13 cellular contexts compared by ENCODE assay signal in the genomic region with DNA sequence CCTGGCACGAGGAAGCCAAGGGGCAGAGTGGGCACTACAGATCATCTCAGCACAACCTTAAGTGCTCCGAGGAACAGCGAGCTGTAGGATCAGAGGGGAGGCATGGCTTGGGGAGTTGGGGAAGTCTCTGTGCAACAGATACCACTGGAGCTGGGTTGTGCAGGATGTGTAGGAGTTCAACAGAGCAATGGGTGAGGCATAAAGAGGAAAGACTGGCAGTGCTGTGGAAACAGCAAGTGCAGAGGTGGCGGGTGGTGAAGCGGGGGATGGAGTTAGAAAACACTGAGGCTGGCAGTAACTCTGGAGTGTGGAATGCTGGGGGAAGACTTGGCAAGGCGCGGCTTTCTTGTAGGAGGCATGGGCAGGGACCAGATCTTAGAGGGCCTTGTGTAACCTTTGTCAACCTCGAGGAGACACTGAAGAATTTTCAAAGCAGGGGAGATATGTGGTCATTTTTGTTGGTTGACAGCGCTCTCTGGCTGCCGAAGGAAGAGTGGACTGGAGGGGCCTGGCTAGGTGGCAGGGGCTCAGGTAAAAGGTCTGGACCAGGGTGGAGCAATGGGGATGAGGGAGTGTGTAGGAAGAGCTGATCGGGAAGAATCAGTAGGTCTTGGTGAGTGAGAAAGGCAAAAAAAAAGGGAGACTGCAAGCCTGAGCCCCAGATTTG.
"Had no signal": no experiment of that assay in that cellular context is flagged by ENCODE, and none has a peak within 500 bp of the region (broad histone marks: within the 10 kb centered on the region; RNA-seq: fewer than 3 reads in every experiment).

No MANE protein-coding gene starts in this region.

- H3K27ac ChIP-seq: esophagus muscularis mucosa, left lung, testis, vagina had no signal

- H3K36me3 ChIP-seq: esophagus muscularis mucosa, left lung, vagina had no signal

- ATAC-seq: activated T-cell treated with anti-CD3 and anti-CD28 coated beads, Interleukin-2, amount 50 U/mL, for 4 hours; left lung; natural killer cell treated with Interleukin-12 subunit alpha and Interleukin-12 subunit beta and Interleukin-15 and Interleukin-18, amount 100 ng/mL, for 72 hours; sciatic nerve had no signal

- H3K4me3 ChIP-seq: esophagus muscularis mucosa, left lung, testis, vagina had no signal

- H3K4me3 Mint-ChIP-seq: activated CD4-positive, alpha-beta memory T cell treated with anti-CD3 and anti-CD28 coated beads for 36 hours; activated T-cell treated with anti-CD3 and anti-CD28 coated beads, Interleukin-2, amount 50 U/mL, for 4 hours; central memory CD8-positive, alpha-beta T cell; memory B cell; natural killer cell treated with Interleukin-12 subunit alpha and Interleukin-12 subunit beta and Interleukin-15 and Interleukin-18, amount 100 ng/mL, for 72 hours; stimulated activated naive CD8-positive, alpha-beta T cell treated with anti-CD3 and anti-CD28 coated beads, Interleukin-15, Interleukin-2, amounts not matched to agents 100 ng/mL and 50 ng/mL, for 24 hours had no signal

- H3K4me1 Mint-ChIP-seq: central memory CD8-positive, alpha-beta T cell; memory B cell had no signal

- H3K4me1 ChIP-seq: left lung had no signal

- H3K9me3 Mint-ChIP-seq: activated CD4-positive, alpha-beta memory T cell treated with anti-CD3 and anti-CD28 coated beads for 36 hours; activated T-cell treated with anti-CD3 and anti-CD28 coated beads, Interleukin-2, amount 50 U/mL, for 4 hours; central memory CD8-positive, alpha-beta T cell; memory B cell; natural killer cell treated with Interleukin-12 subunit alpha and Interleukin-12 subunit beta and Interleukin-15 and Interleukin-18, amount 100 ng/mL, for 72 hours; stimulated activated naive CD8-positive, alpha-beta T cell treated with anti-CD3 and anti-CD28 coated beads, Interleukin-15, Interleukin-2, amounts not matched to agents 100 ng/mL and 50 ng/mL, for 24 hours had no signal

- H3K27ac Mint-ChIP-seq: activated CD4-positive, alpha-beta memory T cell treated with anti-CD3 and anti-CD28 coated beads for 36 hours; memory B cell; natural killer cell treated with Interleukin-12 subunit alpha and Interleukin-12 subunit beta and Interleukin-15 and Interleukin-18, amount 100 ng/mL, for 72 hours; stimulated activated naive CD8-positive, alpha-beta T cell treated with anti-CD3 and anti-CD28 coated beads, Interleukin-15, Interleukin-2, amounts not matched to agents 100 ng/mL and 50 ng/mL, for 24 hours had no signal

- H3K27me3 ChIP-seq: esophagus muscularis mucosa, left lung, testis, vagina had no signal

- H3K36me3 Mint-ChIP-seq: activated CD4-positive, alpha-beta memory T cell treated with anti-CD3 and anti-CD28 coated beads for 36 hours; memory B cell; natural killer cell treated with Interleukin-12 subunit alpha and Interleukin-12 subunit beta and Interleukin-15 and Interleukin-18, amount 100 ng/mL, for 72 hours had no signal

- DNase-seq: activated CD4-positive, alpha-beta memory T cell treated with anti-CD3 and anti-CD28 coated beads for 36 hours; activated naive CD4-positive, alpha-beta T cell; activated T-cell treated with anti-CD3 and anti-CD28 coated beads, Interleukin-2, amount 50 U/mL, for 4 hours; left lung; T-helper 9 cell; testis had no signal

- H3K9me3 ChIP-seq: esophagus muscularis mucosa, left lung, testis, vagina had no signal
